ENCODE assay signal across 1 cellular context in the genomic region with DNA sequence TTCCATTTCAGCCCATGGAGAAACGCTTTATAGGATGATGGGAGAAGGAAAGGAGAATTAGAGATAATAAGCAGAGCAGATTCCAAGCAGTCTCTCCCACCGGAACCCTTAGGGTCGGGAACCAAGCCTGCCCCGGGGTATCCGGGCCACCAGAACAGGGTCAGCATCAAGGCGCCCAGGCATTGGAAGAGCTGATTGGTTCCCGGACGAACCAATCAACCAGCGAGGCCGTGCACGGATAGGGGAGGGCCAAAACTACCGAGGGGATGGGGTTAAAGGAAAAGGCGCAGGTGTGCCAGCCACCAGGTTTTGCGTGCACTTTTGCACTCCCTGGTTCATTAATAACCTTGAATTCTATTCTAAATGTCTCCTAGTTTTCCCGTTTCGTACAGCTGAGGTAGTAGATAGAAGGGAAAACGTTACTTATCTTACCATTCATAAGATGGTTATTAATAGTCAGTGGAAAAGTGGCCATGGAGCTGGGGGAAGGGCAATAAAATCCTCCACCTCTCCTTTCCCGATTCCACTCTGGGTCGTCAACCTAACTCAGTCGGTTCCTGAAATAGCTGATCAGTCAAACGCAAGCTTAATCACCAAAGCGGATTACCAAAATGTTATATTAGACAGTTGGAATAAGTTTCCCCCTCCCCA.
TF ChIP-seq lines count a peak whose summit lies in the region.

No MANE protein-coding gene starts in this region.

TF ChIP-seq in SK-N-SH, 30 proteins besides CTCF, POLR2A, EP300 and RAD21 (continued from another document):
- TF ChIP-seq, protein P1, sequence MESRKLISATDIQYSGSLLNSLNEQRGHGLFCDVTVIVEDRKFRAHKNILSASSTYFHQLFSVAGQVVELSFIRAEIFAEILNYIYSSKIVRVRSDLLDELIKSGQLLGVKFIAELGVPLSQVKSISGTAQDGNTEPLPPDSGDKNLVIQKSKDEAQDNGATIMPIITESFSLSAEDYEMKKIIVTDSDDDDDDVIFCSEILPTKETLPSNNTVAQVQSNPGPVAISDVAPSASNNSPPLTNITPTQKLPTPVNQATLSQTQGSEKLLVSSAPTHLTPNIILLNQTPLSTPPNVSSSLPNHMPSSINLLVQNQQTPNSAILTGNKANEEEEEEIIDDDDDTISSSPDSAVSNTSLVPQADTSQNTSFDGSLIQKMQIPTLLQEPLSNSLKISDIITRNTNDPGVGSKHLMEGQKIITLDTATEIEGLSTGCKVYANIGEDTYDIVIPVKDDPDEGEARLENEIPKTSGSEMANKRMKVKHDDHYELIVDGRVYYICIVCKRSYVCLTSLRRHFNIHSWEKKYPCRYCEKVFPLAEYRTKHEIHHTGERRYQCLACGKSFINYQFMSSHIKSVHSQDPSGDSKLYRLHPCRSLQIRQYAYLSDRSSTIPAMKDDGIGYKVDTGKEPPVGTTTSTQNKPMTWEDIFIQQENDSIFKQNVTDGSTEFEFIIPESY (IDR thresholded peaks at IDR 0.05; ENCODE audit: borderline replicate concordance, low read depth), result no peak
- no peak for TF ChIP-seq EZH2phosphoT487 (IDR thresholded peaks at IDR 0.05; ENCODE audit: borderline replicate concordance, low read depth)
- no peak for TF ChIP-seq RFX5 (IDR thresholded peaks at IDR 0.05; ENCODE audit: low read length)
- no peak for TF ChIP-seq MEF2A (IDR thresholded peaks at IDR 0.05; ENCODE audit: borderline replicate concordance, low read depth)
- TF ChIP-seq, protein P2, sequence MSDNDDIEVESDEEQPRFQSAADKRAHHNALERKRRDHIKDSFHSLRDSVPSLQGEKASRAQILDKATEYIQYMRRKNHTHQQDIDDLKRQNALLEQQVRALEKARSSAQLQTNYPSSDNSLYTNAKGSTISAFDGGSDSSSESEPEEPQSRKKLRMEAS (IDR thresholded peaks at IDR 0.05; ENCODE audit: low read depth), result no peak
- no peak for TF ChIP-seq GABPA (IDR thresholded peaks at IDR 0.05; ENCODE audit: low read depth)
- TF ChIP-seq RXRA (IDR thresholded peaks at IDR 0.05; ENCODE audit: borderline replicate concordance, low read depth), result no peak
- TF ChIP-seq SMC3 (IDR thresholded peaks at IDR 0.05; ENCODE audit: low read depth, low read length), result no peak
- no peak for TF ChIP-seq POLR2AphosphoS5 (IDR thresholded peaks at IDR 0.05; ENCODE audit: low read depth, low read length)
- no peak for TF ChIP-seq JUND (IDR thresholded peaks at IDR 0.05)
- TF ChIP-seq SIN3A (IDR thresholded peaks at IDR 0.05; ENCODE audit: borderline replicate concordance, low read depth, low read length), result no peak
